33 cellular contexts compared by ENCODE assay signal in genomic region chr17:13994050-13994449, GRCh38.
A peak's percentile ranks its signal among the peaks of the same experiment; 100 is the strongest.
DNase-seq lines count a peak whose midpoint lies in the region; ATAC-seq, FAIRE-seq and TF ChIP-seq lines count a peak whose summit lies in the region.
"Had no signal": no experiment of that assay in that cellular context is flagged by ENCODE, and none has a peak within 500 bp of the region (broad histone marks: within the 10 kb centered on the region; RNA-seq: fewer than 3 reads in every experiment).

No MANE protein-coding gene starts in this region.

- no peak overlapping the region for H3K4me2 ChIP-seq in HepG2 (ENCODE audit: low read depth, low read length)
- H3K4me2 ChIP-seq: A549; BLaER1; BLaER1 treated with 17β-estradiol and CSF1 and Interleukin-3, amounts not matched to agents 10 nM and 100 nM had no signal

- no peak for FAIRE-seq in HepG2 (lab: Jason Lieb, UNC)
- FAIRE-seq: A204.1, A549, D721Med had no signal

- TF ChIP-seq CTCF in liver (IDR thresholded peaks at IDR 0.05; ENCODE audit: low read depth, low read length, missing input control) (no peak), HepG2 (CRISPR knock-in tag; IDR thresholded peaks at IDR 0.05) (no peak), right lobe of liver (IDR thresholded peaks at IDR 0.05) (no peak)

- H3K4me3 ChIP-seq in liver (ENCODE audit: low read depth in 1 of 3, low read length in 3 of 3) (no peak overlapping the region), HepG2 (replicated peaks in 1 of 3; ENCODE audit: insufficient read depth in 1 of 3, low read depth in 2 of 3, low read length in 3 of 3) (no peak overlapping the region), right lobe of liver (no peak overlapping the region)
- H3K4me3 ChIP-seq: A549; BLaER1; BLaER1 treated with 17β-estradiol and CSF1 and Interleukin-3, amounts not matched to agents 10 nM and 100 nM had no signal

- H3K27ac ChIP-seq in liver (ENCODE audit: low read depth in 1 of 2, low read length in 2 of 2) (peak overlapping the region in 1 of 2 donors; percentile 69), HepG2 (ENCODE audit: extremely low read length, insufficient read depth, low read length) (no peak overlapping the region), right lobe of liver (peak overlapping the region in 2 of 3 donors; percentile 53 to 68)
- H3K27ac ChIP-seq: 22Rv1; A549; BLaER1; BLaER1 treated with 17β-estradiol and CSF1 and Interleukin-3, amounts not matched to agents 10 nM and 100 nM; C4-2B had no signal

- TF ChIP-seq RAD21 in liver (IDR thresholded peaks at IDR 0.05) (peak; percentile 41 to 64), HepG2 (CRISPR knock-in tag; IDR thresholded peaks at IDR 0.05) (no peak)

- H2AFZ ChIP-seq in HepG2 (ENCODE audit: low read length): no peak overlapping the region

- no peaks in the 10 kb centered on the region for H3K79me2 ChIP-seq in HepG2 (ENCODE audit: insufficient read depth, low read length)

- peaks cover 0 to 17% (median 13%) of the 10 kb centered on the region in 4 donors for H3K4me1 ChIP-seq in liver (ENCODE audit: control insufficient read depth in 4 of 4, insufficient read depth in 4 of 4, low read length in 3 of 4)
- H3K4me1 ChIP-seq in HepG2 (ENCODE audit: insufficient read depth, low read length): no peaks in the 10 kb centered on the region
- H3K4me1 ChIP-seq in right lobe of liver: peaks cover 0 to 18% (median 6%) of the 10 kb centered on the region in 4 donors
- H3K4me1 ChIP-seq: A549, BE2C, BLaER1, Caco-2 had no signal

- DNase-seq in HepG2 (ENCODE audit: low spot score): no peak
- DNase-seq in left lobe of liver (ENCODE audit: low spot score): peak; percentile 63
- peak in 1 of 3 donors; percentile 63 for DNase-seq in right lobe of liver
- no peak for DNase-seq in SHP77 treated with DMSO at 0.1 percent for 48 hours (lab: John Stamatoyannopoulos, UW)
- DNase-seq in activated naive CD4-positive, alpha-beta T cell (lab: John Stamatoyannopoulos, UW): no peak
- DNase-seq: 8988T; ACHN; AML-193; BE2C; C1 segment of cervical spinal cord; Caco-2; Calu3; CD4-positive, alpha-beta memory T cell; CD4-positive, alpha-beta T cell; CD4-positive, CD25-positive, alpha-beta regulatory T cell; CD8-positive, alpha-beta memory T cell; CD8-positive, alpha-beta T cell; COR-L47; DMS 273 treated with DMSO at 0.1 percent for 48 hours; DMS153; DMS53; DMS79; DMS79 treated with DMSO at 0.1 percent for 48 hours; DND-41; EL had no signal

- CTCF ChIA-PET in HepG2 (lab: Yijun Ruan, JAX; ENCODE audit: low intra/inter-chr PET ratio, low total read pairs): no interaction called here

- BruUV-seq in HepG2 (replicated peaks; lab: Mats Ljungman, UMichigan): no TSS peak

- H3K36me3 ChIP-seq in liver (ENCODE audit: control insufficient read depth in 4 of 4, insufficient read depth in 3 of 4, low read depth in 1 of 4, low read length in 3 of 4): no peaks in the 10 kb centered on the region
- H3K36me3 ChIP-seq in HepG2 (replicated peaks in 1 of 2; ENCODE audit: control insufficient read depth in 1 of 2, insufficient read depth in 2 of 2, low read length in 2 of 2): no peaks in the 10 kb centered on the region
- H3K36me3 ChIP-seq in right lobe of liver: no peaks in the 10 kb centered on the region
- H3K36me3 ChIP-seq: BE2C had no signal

- in situ Hi-C loops in HepG2 (cut with HindIII; ENCODE audit: extremely low pct_ligation_motif_present, low pct_unique_long_range_greater_than_20kb): no loop called here

- ATAC-seq in HepG2 (no peak), left lobe of liver (peak; percentile 94), right lobe of liver (peak; percentile 94 to 97 (median 96))
- ATAC-seq: A549; CD8-positive, alpha-beta T cell had no signal

- no peak overlapping the region for H3K9ac ChIP-seq in liver (ENCODE audit: low read depth in 1 of 2, low read length in 2 of 2)
- no peak overlapping the region for H3K9ac ChIP-seq in HepG2 (ENCODE audit: insufficient read depth, low read depth, low read length)
- H3K9ac ChIP-seq: BLaER1; BLaER1 treated with 17β-estradiol and CSF1 and Interleukin-3, amounts not matched to agents 10 nM and 100 nM had no signal

- POLR2A ChIA-PET in HepG2 (lab: Yijun Ruan, JAX): no interaction called here

- H3K27me3 ChIP-seq in liver (ENCODE audit: control insufficient read depth in 4 of 4, insufficient read depth in 4 of 4, low read length in 3 of 4) (no peaks in the 10 kb centered on the region), HepG2 (ENCODE audit: control insufficient read depth in 1 of 2, insufficient read depth in 2 of 2, low read length in 2 of 2) (no peaks in the 10 kb centered on the region), right lobe of liver (no peaks in the 10 kb centered on the region)
- H3K27me3 ChIP-seq: BE2C; BLaER1; BLaER1 treated with 17β-estradiol and CSF1 and Interleukin-3, amounts not matched to agents 10 nM and 100 nM had no signal

- TF ChIP-seq POLR2A in HepG2 (IDR thresholded peaks at IDR 0.05; ENCODE audit: insufficient read depth in 1 of 2, low read depth in 2 of 2, low read length in 2 of 2): no peak
- no peak for TF ChIP-seq POLR2A in right lobe of liver (IDR thresholded peaks at IDR 0.05)

- 45% methylated on average over 6 of the region's 6 CpGs for WGBS in liver
- 88% methylated on average over 6 of the region's 6 CpGs for WGBS in HepG2 (ENCODE audit: low lambda C conversion rate)
- 37% methylated on average over 5 of the region's 6 CpGs for WGBS in right lobe of liver (ENCODE audit: insufficient coverage, low coverage, low lambda C conversion rate, missing lambda C conversion rate)

- H3K9me3 ChIP-seq in liver (ENCODE audit: control insufficient read depth in 4 of 4, low read length in 3 of 4): no peaks in the 10 kb centered on the region
- no peaks in the 10 kb centered on the region for H3K9me3 ChIP-seq in HepG2 (ENCODE audit: low read length)
- H3K9me3 ChIP-seq in right lobe of liver: no peaks in the 10 kb centered on the region
- H3K9me3 ChIP-seq: A549; BE2C; BLaER1; BLaER1 treated with 17β-estradiol and CSF1 and Interleukin-3, amounts not matched to agents 10 nM and 100 nM; Caco-2 had no signal

- intact Hi-C loops in HepG2 (cut with micrococcal nuclease; ENCODE audit: unreplicated experiment) (no loop called here), right lobe of liver (cut with DNase I) (no loop called here)

- TF ChIP-seq EP300 in HepG2 (IDR thresholded peaks at IDR 0.05; ENCODE audit: low read depth in 2 of 2, low read length in 2 of 2) (no peak), HepG2 (CRISPR knock-in tag; IDR thresholded peaks at IDR 0.05; ENCODE audit: borderline replicate concordance) (no peak)

- no peaks in the 10 kb centered on the region for H4K20me1 ChIP-seq in HepG2 (ENCODE audit: insufficient read depth, low read length)
- H4K20me1 ChIP-seq: BLaER1; BLaER1 treated with 17β-estradiol and CSF1 and Interleukin-3, amounts not matched to agents 10 nM and 100 nM had no signal

TF ChIP-seq in liver, 16 proteins besides CTCF, POLR2A, EP300 and RAD21 (continues in another document):
- TF ChIP-seq HNF4G (IDR thresholded peaks at IDR 0.05) (no peak), FOXA1 (IDR thresholded peaks at IDR 0.05) (peak; percentile 38), GABPA (IDR thresholded peaks at IDR 0.05 in 1 of 2, conservative IDR thresholded peaks at IDR 0.05 in 1 of 2) (no peak), ATF3 (IDR thresholded peaks at IDR 0.05) (no peak)

TF ChIP-seq in HepG2, 621 proteins besides CTCF, POLR2A, EP300 and RAD21 (continues in another document):
- TF ChIP-seq NR1H2 (CRISPR knock-in tag; IDR thresholded peaks at IDR 0.05; ENCODE audit: borderline replicate concordance, low read depth): no peak
- no peak for TF ChIP-seq ZBTB10 (CRISPR knock-in tag; IDR thresholded peaks at IDR 0.05; ENCODE audit: borderline replicate concordance)
- no peak for TF ChIP-seq MLX (CRISPR knock-in tag; IDR thresholded peaks at IDR 0.05)
- no peak for TF ChIP-seq HOXA7 (CRISPR knock-in tag; IDR thresholded peaks at IDR 0.05)
- TF ChIP-seq ZBTB49 (CRISPR knock-in tag; IDR thresholded peaks at IDR 0.05; ENCODE audit: borderline replicate concordance): no peak
